Comparison of ENCODE assay signal across 2 cellular contexts in genomic region chr14:32342151-32342853, GRCh38.
TF ChIP-seq lines count a peak whose summit lies in the region.

No MANE protein-coding gene starts in this region.

TF ChIP-seq in A549, 52 proteins besides CTCF, POLR2A, EP300 and RAD21 (continued from another document):
- no peak for TF ChIP-seq E2F6 (IDR thresholded peaks at IDR 0.05; ENCODE audit: borderline replicate concordance, low read depth)
- TF ChIP-seq SMC3 (IDR thresholded peaks at IDR 0.05) = no peak
- no peak for TF ChIP-seq FOXS1 (CRISPR knock-in tag; IDR thresholded peaks at IDR 0.05)
- TF ChIP-seq MAFK (IDR thresholded peaks at IDR 0.05; ENCODE audit: partially characterized antibody) = peak; percentile 79
- no peak for TF ChIP-seq ZC3H11A (IDR thresholded peaks at IDR 0.05)

TF ChIP-seq in K562, 482 proteins besides CTCF, POLR2A, EP300 and RAD21 (continued from another document):
- TF ChIP-seq CBX2 (IDR thresholded peaks at IDR 0.05; ENCODE audit: insufficient read depth, low read length, poor library complexity, severe bottlenecking) (no peak), MCM7 (IDR thresholded peaks at IDR 0.05) (no peak), ATF3 (IDR thresholded peaks at IDR 0.05) (peak; percentile 65), ATF3 (CRISPR knock-in tag; conservative IDR thresholded peaks at IDR 0.05) (no peak), FOSL1 (tag; conservative IDR thresholded peaks at IDR 0.05) (no peak), ZNF316 (IDR thresholded peaks at IDR 0.05) (peak; percentile 64), HDAC6 (IDR thresholded peaks at IDR 0.05; ENCODE audit: low read depth, low read length) (no peak), ARID1B (IDR thresholded peaks at IDR 0.05) (no peak), ZNF253 (CRISPR knock-in tag; conservative IDR thresholded peaks at IDR 0.05) (no peak), MLLT1 (IDR thresholded peaks at IDR 0.05) (no peak), SREBF2 (CRISPR knock-in tag; IDR thresholded peaks at IDR 0.05) (no peak), MAFK (IDR thresholded peaks at IDR 0.05; ENCODE audit: low read length) (peak; percentile 38; the same call in 1 of the 2 replicates), ZNF197 (CRISPR knock-in tag; IDR thresholded peaks at IDR 0.05; ENCODE audit: low read depth) (no peak), ZSCAN29 (IDR thresholded peaks at IDR 0.05) (no peak), MAFG (tag; conservative IDR thresholded peaks at IDR 0.05) (0 out of 2 replicates have a peak, but pooled peaks have one; percentile 12), HLTF (IDR thresholded peaks at IDR 0.05) (no peak), C11orf30 (IDR thresholded peaks at IDR 0.05; ENCODE audit: low read depth) (peak; percentile 53)
